In the genomic region with DNA sequence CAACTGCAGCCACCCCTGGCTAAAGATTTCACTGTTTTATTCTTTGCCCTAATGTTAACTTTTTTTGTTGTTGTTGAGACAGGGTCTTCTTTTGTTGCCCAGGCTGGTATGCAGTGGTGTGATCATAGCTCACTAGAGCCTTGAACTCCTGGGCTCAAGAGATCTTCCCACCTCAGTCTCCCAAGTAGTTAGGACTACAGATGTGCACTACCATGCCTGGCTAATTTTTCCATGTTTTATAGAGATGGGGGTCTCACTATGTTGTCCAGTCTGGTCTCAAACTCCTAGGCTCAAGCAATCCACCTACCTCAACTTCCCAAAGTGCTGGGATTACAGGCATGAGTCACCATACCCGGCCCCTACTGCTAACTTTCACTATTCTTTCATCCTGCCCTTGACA, we compare ENCODE assay signal across 16 cellular contexts.
"Had no signal": no experiment of that assay in that cellular context is flagged by ENCODE, and none has a peak within 500 bp of the region (broad histone marks: within the 10 kb centered on the region; RNA-seq: fewer than 3 reads in every experiment).

No MANE protein-coding gene starts in this region.

- DNase-seq: activated CD8-positive, alpha-beta T cell treated with anti-CD3 and anti-CD28 coated beads for 36 hours; activated naive CD4-positive, alpha-beta T cell treated with Interleukin-2 at 50 U/mL for 16 hours; activated naive CD8-positive, alpha-beta T cell treated with anti-CD3 and anti-CD28 coated beads, Interleukin-2, amount 10 ng/mL, durations not matched to agents 7 days and 5 days; activated T-cell treated with anti-CD3 and anti-CD28 coated beads, Interleukin-2, amount 50 U/mL, for 1 hour; amygdala; esophagus squamous epithelium; left colon; midbrain; occipital lobe; stomach; SW 1271 had no signal

- H3K4me3 ChIP-seq: cardiac muscle cell, esophagus squamous epithelium, lung, stomach had no signal

- H3K27me3 Mint-ChIP-seq: activated CD4-positive, alpha-beta T cell treated with anti-CD3 and anti-CD28 coated beads, Interleukin-2, amount 10 ng/mL, durations not matched to agents 24 days and 14 days; activated CD8-positive, alpha-beta T cell treated with anti-CD3 and anti-CD28 coated beads for 36 hours; activated naive CD8-positive, alpha-beta T cell treated with anti-CD3 and anti-CD28 coated beads, Interleukin-2, amount 10 ng/mL, durations not matched to agents 7 days and 5 days; type B pancreatic cell had no signal

- H3K27ac ChIP-seq: cardiac muscle cell, esophagus squamous epithelium, stomach had no signal

- H3K36me3 ChIP-seq: cardiac muscle cell, esophagus squamous epithelium had no signal

- ATAC-seq: left colon had no signal

- H3K9me3 ChIP-seq: esophagus squamous epithelium, stomach had no signal

- H3K9me3 Mint-ChIP-seq: activated CD4-positive, alpha-beta T cell treated with anti-CD3 and anti-CD28 coated beads, Interleukin-2, amount 10 ng/mL, durations not matched to agents 24 days and 14 days; activated CD8-positive, alpha-beta T cell treated with anti-CD3 and anti-CD28 coated beads for 36 hours; activated naive CD8-positive, alpha-beta T cell treated with anti-CD3 and anti-CD28 coated beads, Interleukin-2, amount 10 ng/mL, durations not matched to agents 7 days and 5 days; activated T-helper 2 cell treated with anti-CD3 and anti-CD28 coated beads, Interferon-gamma antibody, Interleukin-2, Interleukin-4, amounts not matched to agents 10 μg/mL and 5 μg/mL and 100 μg/mL, durations not matched to agents 14 hours and 24 hours and 36 hours; type B pancreatic cell had no signal

- H3K27ac Mint-ChIP-seq: type B pancreatic cell had no signal

- H3K4me3 Mint-ChIP-seq: activated CD8-positive, alpha-beta T cell treated with anti-CD3 and anti-CD28 coated beads for 36 hours; type B pancreatic cell had no signal

- H3K27me3 ChIP-seq: cardiac muscle cell, esophagus squamous epithelium, stomach had no signal
